ENCODE assay signal across 1 cellular context in genomic region chr7:159006610-159007130, GRCh38.
A peak's percentile ranks its signal among the peaks of the same experiment; 100 is the strongest.
TF ChIP-seq lines count a peak whose summit lies in the region.

No MANE protein-coding gene starts in this region.

TF ChIP-seq in K562, 482 proteins besides CTCF, POLR2A, EP300 and RAD21 (continued from another document and continues in another):
- TF ChIP-seq RREB1 (CRISPR knock-in tag; IDR thresholded peaks at IDR 0.05) (no peak), NFRKB (IDR thresholded peaks at IDR 0.05; ENCODE audit: low read depth) (peak; percentile 76), POU5F1 (IDR thresholded peaks at IDR 0.05; ENCODE audit: borderline replicate concordance, low read depth, low read length, partially characterized antibody) (no peak), PCBP2 (IDR thresholded peaks at IDR 0.05; ENCODE audit: low read depth, low read length, poor library complexity, severe bottlenecking) (no peak), ZKSCAN8 (CRISPR knock-in tag; IDR thresholded peaks at IDR 0.05) (no peak), ZKSCAN1 (IDR thresholded peaks at IDR 0.05; ENCODE audit: low read depth, low read length) (no peak), MAFG (tag; conservative IDR thresholded peaks at IDR 0.05) (no peak), HDAC2 (IDR thresholded peaks at IDR 0.05) (peak; percentile 42; the same call in 1 of the 2 replicates), ZNF655 (CRISPR knock-in tag; IDR thresholded peaks at IDR 0.05) (no peak), CLOCK (CRISPR knock-in tag; IDR thresholded peaks at IDR 0.05; ENCODE audit: borderline replicate concordance) (no peak), STAT5B (CRISPR knock-in tag; IDR thresholded peaks at IDR 0.05) (no peak), DDX20 (tag; IDR thresholded peaks at IDR 0.05; ENCODE audit: low read depth) (no peak), ZBTB40 (IDR thresholded peaks at IDR 0.05) (no peak), ZBTB40 (CRISPR knock-in tag; IDR thresholded peaks at IDR 0.05) (no peak), NCOR1 (IDR thresholded peaks at IDR 0.05) (peak; percentile 22; the same call in 1 of the 2 replicates), YY1 (IDR thresholded peaks at IDR 0.05; ENCODE audit: borderline replicate concordance in 1 of 3, control insufficient read depth in 1 of 3, extremely low read depth in 1 of 3, insufficient read depth in 3 of 3, insufficient read length in 1 of 3, insufficient replicate concordance in 2 of 3, low read depth in 1 of 3, low read length in 2 of 3) (no peak), RBM39 (optimal IDR thresholded peaks at IDR 0.05; ENCODE audit: low read depth, low read length) (no peak), ZNF764 (CRISPR knock-in tag; IDR thresholded peaks at IDR 0.05; ENCODE audit: low read depth) (no peak), THRAP3 (IDR thresholded peaks at IDR 0.05; ENCODE audit: borderline replicate concordance) (no peak), ZNF347 (CRISPR knock-in tag; IDR thresholded peaks at IDR 0.05; ENCODE audit: low read depth) (no peak), ETV5 (CRISPR knock-in tag; IDR thresholded peaks at IDR 0.05; ENCODE audit: low read depth) (no peak), HCFC1 (IDR thresholded peaks at IDR 0.05; ENCODE audit: low read depth, low read length) (no peak; the same call in 1 of the 2 replicates), ZNF274 (IDR thresholded peaks at IDR 0.05; ENCODE audit: borderline replicate concordance, low read depth, low read length) (no peak), ATF1 (CRISPR knock-in tag; IDR thresholded peaks at IDR 0.05) (no peak), ATF1 (tag; IDR thresholded peaks at IDR 0.05) (peak; percentile 43), NR4A1 (CRISPR knock-in tag; IDR thresholded peaks at IDR 0.05) (0 out of 2 replicates have a peak, but pooled peaks have one; percentile 63), NR4A1 (tag; IDR thresholded peaks at IDR 0.05) (peak; percentile 76; the same call in 1 of the 2 replicates), WHSC1 (IDR thresholded peaks at IDR 0.05; ENCODE audit: low read length) (no peak), STAT6 (CRISPR knock-in tag; IDR thresholded peaks at IDR 0.05) (peak; percentile 34; the same call in 1 of the 2 replicates), MLLT1 (IDR thresholded peaks at IDR 0.05) (no peak)
